Comparison of ENCODE assay signal across 18 cellular contexts in genomic region chr1:200919386-200919785, GRCh38. TPM values are rescaled to one million over a fixed set of nuclear protein-coding genes. Genes with fewer than 3 reads are reported as not detected.
DNase-seq lines count a peak whose midpoint lies in the region; ATAC-seq and TF ChIP-seq lines count a peak whose summit lies in the region.
"Had no signal": no experiment of that assay in that cellular context is flagged by ENCODE, and none has a peak within 500 bp of the region (broad histone marks: within the 10 kb centered on the region; RNA-seq: fewer than 3 reads in every experiment).

No MANE protein-coding gene starts in this region.

- H3K9me3 ChIP-seq in heart right ventricle (no peaks in the 10 kb centered on the region), mesenchymal stem cell (ENCODE audit: control insufficient read depth, low read length) (no peaks in the 10 kb centered on the region), sigmoid colon (no peaks in the 10 kb centered on the region), right lobe of liver (no peaks in the 10 kb centered on the region)
- H3K9me3 ChIP-seq: BLaER1 treated with 17β-estradiol and CSF1 and Interleukin-3, amounts not matched to agents 10 nM and 100 nM had no signal

- H3K23ac ChIP-seq in mesenchymal stem cell (ENCODE audit: low read length in 2 of 2), result no peak overlapping the region

- H3K4me3 ChIP-seq in heart right ventricle, result no peak overlapping the region
- no peak overlapping the region for H3K4me3 ChIP-seq in mesenchymal stem cell (ENCODE audit: insufficient read depth in 1 of 2, low read depth in 1 of 2, low read length in 2 of 2)
- H3K4me3 ChIP-seq in sigmoid colon, result no peak overlapping the region
- no peak overlapping the region for H3K4me3 ChIP-seq in right lobe of liver
- H3K4me3 ChIP-seq: BLaER1 treated with 17β-estradiol and CSF1 and Interleukin-3, amounts not matched to agents 10 nM and 100 nM had no signal

- H4K8ac ChIP-seq in mesenchymal stem cell (ENCODE audit: low read length), result no peak overlapping the region

- no peak overlapping the region for H3K18ac ChIP-seq in mesenchymal stem cell (ENCODE audit: low read depth in 1 of 2, low read length in 2 of 2)

- no peak overlapping the region for H3K14ac ChIP-seq in mesenchymal stem cell (ENCODE audit: low read length in 2 of 2)

- peak overlapping the region; percentile 16 for H2AK5ac ChIP-seq in mesenchymal stem cell (ENCODE audit: low read length, severe bottlenecking)

- DNase-seq in cardiac septum (ENCODE audit: low spot score) (peak; percentile 57), heart right ventricle (no peak), mesenchymal stem cell (no peak), sigmoid colon (peak; percentile 9), NOMO-1 (lab: John Stamatoyannopoulos, UW; ENCODE audit: unreplicated experiment in 2 of 2) (no peak), RWPE1 (ENCODE audit: low spot score) (no peak), right lobe of liver (no peak)
- DNase-seq: 8988T; Calu3; CD8-positive, alpha-beta T cell; DMS79 treated with DMSO at 0.1 percent for 48 hours; GF-D8; H9 had no signal

- H4K91ac ChIP-seq in mesenchymal stem cell (ENCODE audit: low read length), result no peak overlapping the region

- no peak overlapping the region for H2BK12ac ChIP-seq in mesenchymal stem cell (ENCODE audit: low read length in 2 of 2)

- ATAC-seq in heart right ventricle, result no peak
- ATAC-seq in right lobe of liver, result no peak
- ATAC-seq: CD8-positive, alpha-beta T cell had no signal

- CTCF ChIA-PET in RWPE1 (lab: Yijun Ruan, JAX), result interaction anchor here (0.6 to 1.6 kb wide), 5 partner anchors 52 to 270 kb away, joined by 3 to 8 read pairs (median 4); no protein-coding TSS in a partner anchor

- H2BK120ac ChIP-seq in mesenchymal stem cell (ENCODE audit: low read depth, low read length), result no peak overlapping the region

- no peak overlapping the region for H3K9ac ChIP-seq in mesenchymal stem cell (ENCODE audit: low read length)
- H3K9ac ChIP-seq: BLaER1 treated with 17β-estradiol and CSF1 and Interleukin-3, amounts not matched to agents 10 nM and 100 nM had no signal

- H3K27me3 ChIP-seq in heart right ventricle (peaks cover 0 to 3% (median 0%) of the 10 kb centered on the region in 7 donors), mesenchymal stem cell (ENCODE audit: control insufficient read depth in 1 of 2, insufficient read depth in 1 of 2, low read length in 2 of 2) (peaks cover 0 to 59% of the 10 kb centered on the region in 2 experiments), sigmoid colon (peaks cover 0 to 5% (median 0%) of the 10 kb centered on the region in 3 donors), right lobe of liver (no peaks in the 10 kb centered on the region)
- H3K27me3 ChIP-seq: BLaER1 treated with 17β-estradiol and CSF1 and Interleukin-3, amounts not matched to agents 10 nM and 100 nM had no signal

- no peak overlapping the region for H2BK15ac ChIP-seq in mesenchymal stem cell (ENCODE audit: low read depth, poor library complexity, severe bottlenecking)

- POLR2A ChIA-PET in RWPE1 (lab: Yijun Ruan, JAX; ENCODE audit: low non-redundant PET), result no interaction called here

- H3K27ac ChIP-seq in heart right ventricle, result no peak overlapping the region
- H3K27ac ChIP-seq in mesenchymal stem cell (ENCODE audit: low read length, poor library complexity, severe bottlenecking), result no peak overlapping the region
- no peak overlapping the region for H3K27ac ChIP-seq in sigmoid colon
- no peak overlapping the region for H3K27ac ChIP-seq in RWPE1
- no peak overlapping the region for H3K27ac ChIP-seq in right lobe of liver

- TF ChIP-seq EP300 in sigmoid colon (IDR thresholded peaks at IDR 0.05), result no peak

- H2AFZ ChIP-seq in mesenchymal stem cell (ENCODE audit: low read depth, low read length), result no peak overlapping the region

- H3K4ac ChIP-seq in mesenchymal stem cell (ENCODE audit: low read depth in 1 of 2, low read length in 2 of 2), result no peak overlapping the region

- intact Hi-C loops in cardiac septum (cut with DNase I), result no loop called here
- intact Hi-C loops in heart right ventricle (cut with DNase I), result no loop called here
- intact Hi-C loops in sigmoid colon (cut with DNase I), result no loop called here
- intact Hi-C loops in right lobe of liver (cut with DNase I), result no loop called here

- no peak overlapping the region for H3K4me2 ChIP-seq in mesenchymal stem cell (ENCODE audit: low read length, poor library complexity, severe bottlenecking)

- H3K4me1 ChIP-seq in heart right ventricle (peaks cover 0 to 8% (median 0%) of the 10 kb centered on the region in 9 donors), mesenchymal stem cell (ENCODE audit: control insufficient read depth, insufficient read depth, low read depth, low read length) (no peaks in the 10 kb centered on the region), sigmoid colon (no peaks in the 10 kb centered on the region), right lobe of liver (no peaks in the 10 kb centered on the region)

- TF ChIP-seq CTCF in heart right ventricle (IDR thresholded peaks at IDR 0.05) (no peak), sigmoid colon (IDR thresholded peaks at IDR 0.05) (no peak), RWPE1 (conservative IDR thresholded peaks at IDR 0.05; ENCODE audit: low read depth) (no peak), right lobe of liver (IDR thresholded peaks at IDR 0.05) (no peak)

- no peak overlapping the region for H2BK5ac ChIP-seq in mesenchymal stem cell (ENCODE audit: low read depth, low read length, poor library complexity, severe bottlenecking)

- TF ChIP-seq POLR2A in sigmoid colon (IDR thresholded peaks at IDR 0.05), result no peak
- no peak for TF ChIP-seq POLR2A in right lobe of liver (IDR thresholded peaks at IDR 0.05)

- H3K36me3 ChIP-seq in heart right ventricle, result no peaks in the 10 kb centered on the region
- H3K36me3 ChIP-seq in mesenchymal stem cell (ENCODE audit: control insufficient read depth in 1 of 2, insufficient read depth in 2 of 2, low read depth in 1 of 2, low read length in 2 of 2), result peaks cover 0 to 8% of the 10 kb centered on the region in 2 experiments
- H3K36me3 ChIP-seq in sigmoid colon, result no peaks in the 10 kb centered on the region
- no peaks in the 10 kb centered on the region for H3K36me3 ChIP-seq in right lobe of liver
- H3K36me3 ChIP-seq: BLaER1 treated with 17β-estradiol and CSF1 and Interleukin-3, amounts not matched to agents 10 nM and 100 nM had no signal

- 81 to 86% methylated on average over 2 of the region's 2 CpGs for WGBS in heart right ventricle, 2 donors
- 95% methylated on average over 2 of the region's 2 CpGs for WGBS in mesenchymal stem cell
- WGBS in sigmoid colon, 2 donors, result 91 to 95% methylated on average over 2 of the region's 2 CpGs
- 53% methylated on average over 2 of the region's 2 CpGs for WGBS in right lobe of liver (ENCODE audit: insufficient coverage, low coverage, low lambda C conversion rate, missing lambda C conversion rate)

- no peaks in the 10 kb centered on the region for H3K79me1 ChIP-seq in mesenchymal stem cell (replicated peaks; ENCODE audit: low read length, poor library complexity, severe bottlenecking)

RNA-seq across cellular contexts. Expression of gene INAVA, which starts 24.7 kb away (rescaled TPM):
- total RNA-seq in cardiac septum (0.27 TPM), heart right ventricle (under 1 TPM in 3 of 10 donors, not detected in 7; 0.08 to 0.21 (median 0.11) TPM), sigmoid colon (1 to 10 TPM in 1 of 4 donors, under 1 TPM in 3; 0.27 to 1.4 (median 0.44) TPM), right lobe of liver (under 1 TPM; 0.29 to 0.55 (median 0.41) TPM)
- polyA plus RNA-seq in heart right ventricle (under 1 TPM; 0.01 to 0.29 TPM), sigmoid colon (100 to 1,000 TPM in 2 of 3 donors, 10 to 100 TPM in 1; 78.9 to 176 (median 138) TPM)
- polyA plus RNA-seq in mesenchymal stem cell (2013, experiment 1 of 2), result 0.64 TPM
- 0.45 TPM for polyA plus RNA-seq in mesenchymal stem cell (2013, experiment 2 of 2)
- total RNA-seq: CD8-positive, alpha-beta T cell had no signal

RNA-seq across cellular contexts. Expression of gene GPR25, which starts 46.6 kb away (rescaled TPM):
- total RNA-seq in cardiac septum (not detected), heart right ventricle (not detected), sigmoid colon (not detected), right lobe of liver (not detected)
- polyA plus RNA-seq in heart right ventricle (not detected), sigmoid colon (1 to 10 TPM in 1 of 3 donors, not detected in 2; 1.0 TPM)
- polyA plus RNA-seq in mesenchymal stem cell (2013, experiment 1 of 2), result not detected
- polyA plus RNA-seq in mesenchymal stem cell (2013, experiment 2 of 2), result not detected
- total RNA-seq: A673, Calu3, H1, H9, HT-29 had no signal
- polyA plus RNA-seq: AG04450, H1 had no signal

Comparison
In these comparisons a context has a peak if more than half of its experiments do, and no peak if none do; other contexts are left out.
1. DNase-seq: peak in cardiac septum (single experiment) and sigmoid colon (single experiment); none in heart right ventricle (0 of 2), mesenchymal stem cell (single experiment), NOMO-1 (0 of 2), RWPE1 (single experiment) and right lobe of liver (0 of 3).